Comparison of ENCODE assay signal across 9 cellular contexts in genomic region chr15:41790756-41791546, GRCh38. TPM values are rescaled to one million over a fixed set of nuclear protein-coding genes. Genes with fewer than 3 reads are reported as not detected.
A peak's percentile ranks its signal among the peaks of the same experiment; 100 is the strongest.
DNase-seq lines count a peak whose midpoint lies in the region; ATAC-seq and TF ChIP-seq lines count a peak whose summit lies in the region.
"Had no signal": no experiment of that assay in that cellular context is flagged by ENCODE, and none has a peak within 500 bp of the region (broad histone marks: within the 10 kb centered on the region; RNA-seq: fewer than 3 reads in every experiment).

No MANE protein-coding gene starts in this region.

- peak; percentile 91 for DNase-seq in ELR (ENCODE audit: low read depth)
- no peak for DNase-seq in Panc1 (ENCODE audit: low read depth, low spot score)
- no peak for DNase-seq in epithelial cell of prostate (ENCODE audit: low read depth, low spot score)
- no peak for DNase-seq in omental fat pad (ENCODE audit: low spot score)
- DNase-seq in NCI-H1105 (lab: John Stamatoyannopoulos, UW): no peak
- no peak for DNase-seq in tibial artery
- DNase-seq: amniotic stem cell had no signal

- in situ Hi-C loops in Panc1 (cut with HindIII; ENCODE audit: low pct_unique_long_range_greater_than_20kb, low sequenced_read_pairs): no loop called here

- CTCF ChIA-PET in Panc1 (lab: Charles Lee): interaction anchor here (0.7 kb wide), 1 partner anchor 20 kb away, joined by 3 read pairs; no protein-coding TSS in a partner anchor

- H3K4me1 ChIP-seq in Panc1 (ENCODE audit: control insufficient read depth, insufficient read depth, low read length) (peaks cover 22% of the 10 kb centered on the region), tibial artery (peaks cover 0 to 52% (median 23%) of the 10 kb centered on the region in 4 donors)

- peak overlapping the region; percentile 36; the same call in 1 of the 2 replicates for H3K27ac ChIP-seq in Panc1 (ENCODE audit: low read length)
- peak overlapping the region; percentile 80 for H3K27ac ChIP-seq in epithelial cell of prostate
- H3K27ac ChIP-seq in tibial artery: peak overlapping the region in 1 of 2 donors; percentile 29

- intact Hi-C loops in Panc1 (cut with micrococcal nuclease; ENCODE audit: unreplicated experiment) (no loop called here), tibial artery (cut with DNase I; ENCODE audit: low total_unique reads) (no loop called here)

- H3K27me3 ChIP-seq in Panc1 (ENCODE audit: control insufficient read depth, insufficient read depth, low read length) (no peaks in the 10 kb centered on the region), tibial artery (no peaks in the 10 kb centered on the region)

- H3K4me3 ChIP-seq in Panc1 (ENCODE audit: low read depth in 2 of 2, low read length in 2 of 2) (no peak overlapping the region), tibial artery (no peak overlapping the region)

- BruUV-seq in Panc1 (replicated peaks; lab: Mats Ljungman, UMichigan): no TSS peak

- POLR2A ChIA-PET in Panc1 (lab: Charles Lee): interaction anchor here (0.8 kb wide), 1 partner anchor 20 kb away, joined by 7 read pairs; no protein-coding TSS in a partner anchor

- peak; percentile 62 for ATAC-seq in Panc1
- peak; percentile 58 for ATAC-seq in omental fat pad (ENCODE audit: low FRiP score)
- ATAC-seq in GM19463 (IDR thresholded peaks at IDR 0.05; ENCODE audit: unreplicated experiment): no peak
- no peak for ATAC-seq in HG02678 (IDR thresholded peaks at IDR 0.05; ENCODE audit: unreplicated experiment)

- TF ChIP-seq CTCF in Panc1 (IDR thresholded peaks at IDR 0.05) (no peak), omental fat pad (IDR thresholded peaks at IDR 0.05) (no peak), tibial artery (IDR thresholded peaks at IDR 0.05) (no peak)

- no peaks in the 10 kb centered on the region for H3K9me3 ChIP-seq in Panc1 (ENCODE audit: control insufficient read depth, insufficient read depth, low read depth, low read length)
- no peaks in the 10 kb centered on the region for H3K9me3 ChIP-seq in tibial artery

- H3K36me3 ChIP-seq in Panc1 (ENCODE audit: control insufficient read depth, insufficient read depth, low read length) (no peaks in the 10 kb centered on the region), tibial artery (no peaks in the 10 kb centered on the region)

RNA-seq across cellular contexts. Expression of gene MAPKBP1, which starts 16.7 kb away (rescaled TPM):
- total RNA-seq in Panc1 (2021; ENCODE audit: unreplicated experiment): 38.4 TPM
- polyA plus RNA-seq in Panc1 (2012; ENCODE audit: insufficient read length): 21.9 TPM
- total RNA-seq in omental fat pad: 10 to 100 TPM; 13.4 to 24.1 (median 14.4) TPM

RNA-seq across cellular contexts. Expression of gene JMJD7, which starts 36.9 kb away (rescaled TPM):
- 13.2 TPM for total RNA-seq in Panc1 (2021; ENCODE audit: unreplicated experiment)
- 7.0 TPM for polyA plus RNA-seq in Panc1 (2012; ENCODE audit: insufficient read length)
- total RNA-seq in omental fat pad: 10 to 100 TPM in 1 of 4 donors, 1 to 10 TPM in 3; 3.8 to 11.5 (median 8.5) TPM

RNA-seq across cellular contexts. Expression of gene PLA2G4B, which starts 47.7 kb away (rescaled TPM):
- total RNA-seq in Panc1 (2021; ENCODE audit: unreplicated experiment): 4.7 TPM
- 6.7 TPM for polyA plus RNA-seq in Panc1 (2012; ENCODE audit: insufficient read length)
- 10 to 100 TPM in 1 of 4 donors, 1 to 10 TPM in 3; 1.1 to 13.6 (median 2.3) TPM for total RNA-seq in omental fat pad

Comparison
In these comparisons a context has a peak if more than half of its experiments do, and no peak if none do; other contexts are left out.
1. ATAC-seq: peak in Panc1 (single experiment) and omental fat pad (single experiment); none in GM19463 (single experiment) and HG02678 (single experiment).